ENCODE assay signal across 1 cellular context in the genomic region with DNA sequence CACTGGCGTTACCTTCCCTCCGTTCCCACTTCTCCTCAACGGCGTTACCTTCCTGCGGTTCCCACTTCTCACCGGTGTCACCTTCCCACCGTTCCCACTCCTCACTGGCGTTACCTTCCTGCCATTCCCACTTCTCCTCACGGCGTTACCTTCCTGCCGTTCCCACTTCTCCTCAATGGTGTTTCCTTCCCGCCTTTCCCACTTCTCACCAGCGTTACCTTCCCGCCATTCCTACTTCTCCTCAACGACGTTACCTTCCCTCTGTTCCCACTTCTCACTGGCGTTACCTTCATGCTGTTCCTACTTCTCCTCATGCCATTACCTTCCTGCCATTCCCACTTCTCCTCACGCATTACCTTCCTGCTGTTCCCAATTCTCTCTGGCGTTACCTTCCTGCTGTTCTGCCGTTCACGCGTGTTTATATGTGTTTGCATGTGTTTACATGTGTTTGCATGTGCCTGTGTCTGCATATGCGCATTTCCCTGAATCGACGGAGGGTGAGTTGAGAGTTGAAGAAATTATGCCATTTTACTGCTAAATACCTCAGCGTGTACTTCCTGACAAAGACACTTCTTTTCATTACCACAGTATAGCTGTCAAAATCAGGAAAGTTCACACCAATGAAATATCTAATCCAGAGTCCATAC.
A peak's percentile ranks its signal among the peaks of the same experiment; 100 is the strongest.
TF ChIP-seq lines count a peak whose summit lies in the region.

No MANE protein-coding gene starts in this region.

TF ChIP-seq in K562, 482 proteins besides CTCF, POLR2A, EP300 and RAD21:
- TF ChIP-seq PML (IDR thresholded peaks at IDR 0.05; ENCODE audit: low read length) (no peak), YY1 (IDR thresholded peaks at IDR 0.05; ENCODE audit: borderline replicate concordance in 1 of 3, control insufficient read depth in 1 of 3, extremely low read depth in 1 of 3, insufficient read depth in 3 of 3, insufficient read length in 1 of 3, insufficient replicate concordance in 2 of 3, low read depth in 1 of 3, low read length in 2 of 3) (no peak), CREM (IDR thresholded peaks at IDR 0.05; ENCODE audit: low read depth) (no peak), ZNF431 (CRISPR knock-in tag; IDR thresholded peaks at IDR 0.05) (no peak), NCOR1 (IDR thresholded peaks at IDR 0.05) (no peak), GABPA (tag; conservative IDR thresholded peaks at IDR 0.05; ENCODE audit: low read depth) (peak; percentile 83), KAT7 (CRISPR knock-in tag; IDR thresholded peaks at IDR 0.05; ENCODE audit: borderline replicate concordance) (no peak), PHB (CRISPR knock-in tag; IDR thresholded peaks at IDR 0.05) (no peak), CBFB (CRISPR knock-in tag; IDR thresholded peaks at IDR 0.05) (no peak)
- TF ChIP-seq, protein P1, sequence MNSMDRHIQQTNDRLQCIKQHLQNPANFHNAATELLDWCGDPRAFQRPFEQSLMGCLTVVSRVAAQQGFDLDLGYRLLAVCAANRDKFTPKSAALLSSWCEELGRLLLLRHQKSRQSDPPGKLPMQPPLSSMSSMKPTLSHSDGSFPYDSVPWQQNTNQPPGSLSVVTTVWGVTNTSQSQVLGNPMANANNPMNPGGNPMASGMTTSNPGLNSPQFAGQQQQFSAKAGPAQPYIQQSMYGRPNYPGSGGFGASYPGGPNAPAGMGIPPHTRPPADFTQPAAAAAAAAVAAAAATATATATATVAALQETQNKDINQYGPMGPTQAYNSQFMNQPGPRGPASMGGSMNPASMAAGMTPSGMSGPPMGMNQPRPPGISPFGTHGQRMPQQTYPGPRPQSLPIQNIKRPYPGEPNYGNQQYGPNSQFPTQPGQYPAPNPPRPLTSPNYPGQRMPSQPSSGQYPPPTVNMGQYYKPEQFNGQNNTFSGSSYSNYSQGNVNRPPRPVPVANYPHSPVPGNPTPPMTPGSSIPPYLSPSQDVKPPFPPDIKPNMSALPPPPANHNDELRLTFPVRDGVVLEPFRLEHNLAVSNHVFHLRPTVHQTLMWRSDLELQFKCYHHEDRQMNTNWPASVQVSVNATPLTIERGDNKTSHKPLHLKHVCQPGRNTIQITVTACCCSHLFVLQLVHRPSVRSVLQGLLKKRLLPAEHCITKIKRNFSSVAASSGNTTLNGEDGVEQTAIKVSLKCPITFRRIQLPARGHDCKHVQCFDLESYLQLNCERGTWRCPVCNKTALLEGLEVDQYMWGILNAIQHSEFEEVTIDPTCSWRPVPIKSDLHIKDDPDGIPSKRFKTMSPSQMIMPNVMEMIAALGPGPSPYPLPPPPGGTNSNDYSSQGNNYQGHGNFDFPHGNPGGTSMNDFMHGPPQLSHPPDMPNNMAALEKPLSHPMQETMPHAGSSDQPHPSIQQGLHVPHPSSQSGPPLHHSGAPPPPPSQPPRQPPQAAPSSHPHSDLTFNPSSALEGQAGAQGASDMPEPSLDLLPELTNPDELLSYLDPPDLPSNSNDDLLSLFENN (IDR thresholded peaks at IDR 0.05; ENCODE audit: low read depth in 2 of 2, low read length in 2 of 2) = no peak
- TF ChIP-seq, protein P2, sequence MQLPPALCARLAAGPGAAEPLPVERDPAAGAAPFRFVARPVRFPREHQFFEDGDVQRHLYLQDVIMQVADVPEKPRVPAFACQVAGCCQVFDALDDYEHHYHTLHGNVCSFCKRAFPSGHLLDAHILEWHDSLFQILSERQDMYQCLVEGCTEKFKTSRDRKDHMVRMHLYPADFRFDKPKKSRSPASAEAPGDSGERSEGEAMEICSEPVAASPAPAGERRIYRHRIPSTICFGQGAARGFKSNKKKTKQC (CRISPR knock-in tag; IDR thresholded peaks at IDR 0.05) = no peak
- TF ChIP-seq, protein P3, sequence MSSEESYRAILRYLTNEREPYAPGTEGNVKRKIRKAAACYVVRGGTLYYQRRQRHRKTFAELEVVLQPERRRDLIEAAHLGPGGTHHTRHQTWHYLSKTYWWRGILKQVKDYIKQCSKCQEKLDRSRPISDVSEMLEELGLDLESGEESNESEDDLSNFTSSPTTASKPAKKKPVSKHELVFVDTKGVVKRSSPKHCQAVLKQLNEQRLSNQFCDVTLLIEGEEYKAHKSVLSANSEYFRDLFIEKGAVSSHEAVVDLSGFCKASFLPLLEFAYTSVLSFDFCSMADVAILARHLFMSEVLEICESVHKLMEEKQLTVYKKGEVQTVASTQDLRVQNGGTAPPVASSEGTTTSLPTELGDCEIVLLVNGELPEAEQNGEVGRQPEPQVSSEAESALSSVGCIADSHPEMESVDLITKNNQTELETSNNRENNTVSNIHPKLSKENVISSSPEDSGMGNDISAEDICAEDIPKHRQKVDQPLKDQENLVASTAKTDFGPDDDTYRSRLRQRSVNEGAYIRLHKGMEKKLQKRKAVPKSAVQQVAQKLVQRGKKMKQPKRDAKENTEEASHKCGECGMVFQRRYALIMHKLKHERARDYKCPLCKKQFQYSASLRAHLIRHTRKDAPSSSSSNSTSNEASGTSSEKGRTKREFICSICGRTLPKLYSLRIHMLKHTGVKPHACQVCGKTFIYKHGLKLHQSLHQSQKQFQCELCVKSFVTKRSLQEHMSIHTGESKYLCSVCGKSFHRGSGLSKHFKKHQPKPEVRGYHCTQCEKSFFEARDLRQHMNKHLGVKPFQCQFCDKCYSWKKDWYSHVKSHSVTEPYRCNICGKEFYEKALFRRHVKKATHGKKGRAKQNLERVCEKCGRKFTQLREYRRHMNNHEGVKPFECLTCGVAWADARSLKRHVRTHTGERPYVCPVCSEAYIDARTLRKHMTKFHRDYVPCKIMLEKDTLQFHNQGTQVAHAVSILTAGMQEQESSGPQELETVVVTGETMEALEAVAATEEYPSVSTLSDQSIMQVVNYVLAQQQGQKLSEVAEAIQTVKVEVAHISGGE (CRISPR knock-in tag; IDR thresholded peaks at IDR 0.05) = peak in 1 of 3 experiments; percentile 67; a peak in 2 of 6 replicates
